In the genomic region with DNA sequence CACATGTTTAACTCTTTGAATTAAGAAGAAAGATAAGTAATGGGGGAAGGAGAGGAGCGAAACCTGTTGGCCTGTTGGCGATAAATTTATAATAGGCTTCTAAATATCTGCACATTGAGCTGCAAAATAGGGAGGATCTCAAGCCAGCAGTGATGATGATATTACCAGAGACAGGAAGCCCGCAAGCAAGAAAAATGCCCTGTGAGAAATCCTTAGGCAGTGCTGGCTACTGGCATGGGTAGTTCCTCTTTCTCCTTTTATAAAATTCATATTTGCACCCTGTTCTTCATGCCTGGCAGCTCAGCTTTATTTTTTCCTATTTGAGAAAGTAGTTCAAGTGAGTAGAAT, we compare ENCODE assay signal across 8 cellular contexts. TPM values are rescaled to one million over a fixed set of nuclear protein-coding genes. Genes with fewer than 3 reads are reported as not detected.
DNase-seq lines count a peak whose midpoint lies in the region.

No MANE protein-coding gene starts in this region.

- H3K27ac ChIP-seq in stomach smooth muscle (ENCODE audit: low read length): peak overlapping the region; percentile 83

- H3K4me3 ChIP-seq in iPS-18c (ENCODE audit: insufficient read depth, low read depth, low read length): peak overlapping the region; percentile 81; the same call in 1 of the 2 replicates
- H3K4me3 ChIP-seq in stomach smooth muscle (ENCODE audit: low read length in 2 of 2): peak overlapping the region; percentile 61 to 81

- peaks cover 3% of the 10 kb centered on the region for H3K36me3 Mint-ChIP-seq in activated naive CD8-positive, alpha-beta T cell treated with anti-CD3 and anti-CD28 coated beads for 36 hours

- DNase-seq in EH (ENCODE audit: low read depth) (peak; percentile 55), M059J (ENCODE audit: low read depth) (peak; percentile 54), NCI-H2081 (lab: John Stamatoyannopoulos, UW) (no peak), DMS153 (lab: John Stamatoyannopoulos, UW) (no peak), T1000 (lab: John Stamatoyannopoulos, UW) (no peak)
- DNase-seq in activated naive CD8-positive, alpha-beta T cell treated with anti-CD3 and anti-CD28 coated beads for 36 hours: no peak

- H3K9me3 ChIP-seq in iPS-18c (ENCODE audit: control insufficient read depth, insufficient read depth, low read length): no peaks in the 10 kb centered on the region
- H3K9me3 ChIP-seq in stomach smooth muscle (ENCODE audit: control insufficient read depth in 2 of 2, low read length in 2 of 2): no peaks in the 10 kb centered on the region

- peak overlapping the region; percentile 73 to 79 for H3K9ac ChIP-seq in stomach smooth muscle (ENCODE audit: low read length in 2 of 2)

- peaks cover 19% of the 10 kb centered on the region for H3K4me1 ChIP-seq in stomach smooth muscle (ENCODE audit: control insufficient read depth, insufficient read depth, low read length)

- H3K9me3 Mint-ChIP-seq in activated naive CD8-positive, alpha-beta T cell treated with anti-CD3 and anti-CD28 coated beads for 36 hours: no peaks in the 10 kb centered on the region

- no peaks in the 10 kb centered on the region for H3K27me3 ChIP-seq in stomach smooth muscle (ENCODE audit: control insufficient read depth in 1 of 2, insufficient read depth in 2 of 2, low read length in 2 of 2)

- H3K4me3 Mint-ChIP-seq in activated naive CD8-positive, alpha-beta T cell treated with anti-CD3 and anti-CD28 coated beads for 36 hours: peak overlapping the region; percentile 84

- peak overlapping the region; percentile 83 for H3K27ac Mint-ChIP-seq in activated naive CD8-positive, alpha-beta T cell treated with anti-CD3 and anti-CD28 coated beads for 36 hours

- peaks cover 48% of the 10 kb centered on the region for H3K4me1 Mint-ChIP-seq in activated naive CD8-positive, alpha-beta T cell treated with anti-CD3 and anti-CD28 coated beads for 36 hours

- H3K36me3 ChIP-seq in stomach smooth muscle (ENCODE audit: control insufficient read depth in 2 of 2, insufficient read depth in 2 of 2, low read length in 2 of 2): no peaks in the 10 kb centered on the region

- no peaks in the 10 kb centered on the region for H3K27me3 Mint-ChIP-seq in activated naive CD8-positive, alpha-beta T cell treated with anti-CD3 and anti-CD28 coated beads for 36 hours

RNA-seq across cellular contexts. Expression of gene USP12, which starts 0.9 kb away (rescaled TPM):
- total RNA-seq in M059J (2014; rRNA removed; shearing (Covaris generic)): 17.9 and 30.1 TPM in 2 replicates
- total RNA-seq in activated naive CD8-positive, alpha-beta T cell treated with anti-CD3 and anti-CD28 coated beads for 36 hours: 10 to 100 TPM; 48.4 to 48.9 TPM

Comparison
In these comparisons a context has a peak if more than half of its experiments do, and no peak if none do; other contexts are left out.
1. DNase-seq: peak in EH (single experiment) and M059J (single experiment); none in activated naive CD8-positive, alpha-beta T cell treated with anti-CD3 and anti-CD28 coated beads for 36 hours (single experiment), NCI-H2081 (0 of 2), DMS153 (single experiment) and T1000 (single experiment).